ENCODE assay signal across 1 cellular context in the genomic region with DNA sequence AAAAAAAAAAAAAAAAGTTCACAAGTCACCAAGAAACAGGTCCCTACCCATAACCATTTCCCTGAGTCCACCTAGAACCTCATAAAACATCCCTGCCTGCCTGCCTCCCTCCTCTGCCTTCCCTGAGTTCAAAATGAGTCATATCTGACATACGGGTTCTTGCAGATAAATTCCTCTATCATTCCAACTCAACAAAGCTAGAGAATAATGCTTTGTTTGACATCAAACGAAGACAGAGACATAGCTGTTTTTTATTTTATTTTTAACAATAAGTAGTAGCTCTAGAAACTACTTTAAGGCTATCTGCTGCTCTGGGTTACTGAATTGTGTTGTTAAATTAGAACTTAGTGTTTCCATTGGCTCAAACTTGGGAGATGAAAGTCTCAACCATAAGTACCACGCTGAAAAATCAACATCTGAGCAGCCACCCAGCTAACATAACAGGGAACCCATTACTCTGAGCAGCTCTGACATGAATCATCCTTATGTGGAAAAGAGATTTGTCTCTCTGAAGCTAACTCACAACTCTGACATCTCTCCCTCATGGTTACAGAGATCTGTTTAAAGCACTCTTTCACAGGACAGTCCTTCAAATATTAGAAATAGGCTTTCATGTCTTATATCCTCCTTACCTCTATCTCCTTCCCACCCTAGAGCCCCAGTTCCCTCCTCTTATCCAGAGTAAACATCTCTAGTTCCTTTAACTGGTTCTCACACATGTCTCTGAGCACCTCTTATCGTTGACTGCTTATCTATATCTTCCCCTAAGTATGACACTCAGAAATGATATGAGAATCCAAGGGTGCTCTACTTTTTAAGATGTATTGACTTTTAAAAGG.
TF ChIP-seq lines count a peak whose summit lies in the region.

No MANE protein-coding gene starts in this region.

TF ChIP-seq in K562, 482 proteins besides CTCF, POLR2A, EP300 and RAD21 (continued from another document):
- TF ChIP-seq, protein P1, sequence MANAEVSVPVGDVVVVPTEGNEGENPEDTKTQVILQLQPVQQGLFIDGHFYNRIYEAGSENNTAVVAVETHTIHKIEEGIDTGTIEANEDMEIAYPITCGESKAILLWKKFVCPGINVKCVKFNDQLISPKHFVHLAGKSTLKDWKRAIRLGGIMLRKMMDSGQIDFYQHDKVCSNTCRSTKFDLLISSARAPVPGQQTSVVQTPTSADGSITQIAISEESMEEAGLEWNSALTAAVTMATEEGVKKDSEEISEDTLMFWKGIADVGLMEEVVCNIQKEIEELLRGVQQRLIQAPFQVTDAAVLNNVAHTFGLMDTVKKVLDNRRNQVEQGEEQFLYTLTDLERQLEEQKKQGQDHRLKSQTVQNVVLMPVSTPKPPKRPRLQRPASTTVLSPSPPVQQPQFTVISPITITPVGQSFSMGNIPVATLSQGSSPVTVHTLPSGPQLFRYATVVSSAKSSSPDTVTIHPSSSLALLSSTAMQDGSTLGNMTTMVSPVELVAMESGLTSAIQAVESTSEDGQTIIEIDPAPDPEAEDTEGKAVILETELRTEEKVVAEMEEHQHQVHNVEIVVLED (CRISPR knock-in tag; IDR thresholded peaks at IDR 0.05) = no peak
- TF ChIP-seq ZNF766 (CRISPR knock-in tag; conservative IDR thresholded peaks at IDR 0.05) (no peak; the same call in 1 of the 2 replicates), DIDO1 (tag; IDR thresholded peaks at IDR 0.05; ENCODE audit: low read depth) (no peak)
